Comparison of ENCODE assay signal across 18 cellular contexts in the genomic region with DNA sequence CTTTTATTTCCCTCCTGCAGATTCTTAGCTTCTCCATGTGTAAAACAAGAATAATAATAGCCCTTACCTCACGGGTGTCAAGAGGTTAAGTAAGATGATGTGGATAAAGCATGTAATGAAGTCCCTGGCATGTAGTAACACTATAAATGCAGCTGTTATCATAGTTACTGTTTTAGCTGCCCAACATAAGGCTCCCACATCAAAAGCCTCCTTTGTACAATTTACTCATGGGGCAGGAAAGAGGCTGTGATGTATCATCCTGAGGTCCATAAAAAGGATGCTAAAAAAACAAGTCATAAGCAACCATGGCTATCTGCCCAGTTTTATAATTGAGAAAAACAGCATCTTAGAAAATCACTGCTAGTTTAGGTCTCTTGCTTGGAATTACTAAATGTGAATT.
"Had no signal": no experiment of that assay in that cellular context is flagged by ENCODE, and none has a peak within 500 bp of the region (broad histone marks: within the 10 kb centered on the region; RNA-seq: fewer than 3 reads in every experiment).

No MANE protein-coding gene starts in this region.

- H3K4me3 ChIP-seq: dorsolateral prefrontal cortex, left ventricle myocardium inferior, tibial artery, uterus had no signal

- ATAC-seq: activated CD4-positive, CD25-positive, alpha-beta regulatory T cell treated with anti-CD3 and anti-CD28 coated beads, Interleukin-2, amount 50 U/mL, for 24 hours; naive thymus-derived CD8-positive, alpha-beta T cell; stimulated activated memory B cell treated with anti-CD40 and anti-IgM and Interleukin-4, amounts not matched to agents 10 μg/mL and 1 μg/mL and 100 μg/mL, for 72 hours had no signal

- H3K27ac Mint-ChIP-seq: endodermal cell; memory B cell; naive thymus-derived CD8-positive, alpha-beta T cell; stimulated activated memory B cell treated with anti-CD40 and anti-IgM and Interleukin-4, amounts not matched to agents 10 μg/mL and 1 μg/mL and 100 μg/mL, for 72 hours had no signal

- H3K9me3 ChIP-seq: left ventricle myocardium inferior, neutrophil, tibial artery, uterus had no signal

- DNase-seq: activated CD4-positive, alpha-beta T cell treated with anti-CD3 and anti-CD28 coated beads, Interleukin-2, amount 50 U/mL, for 4 hours; activated effector memory CD4-positive, alpha-beta T cell treated with Interleukin-2 at 50 U/mL for 16 hours; activated naive CD4-positive, alpha-beta T cell treated with anti-CD3 and anti-CD28 coated beads, Interleukin-2, amount 50 U/mL, for 16 hours; activated T-cell treated with anti-CD3 and anti-CD28 coated beads for 4 hours; dorsolateral prefrontal cortex; endodermal cell; erythroblast; left ventricle myocardium inferior; naive thymus-derived CD8-positive, alpha-beta T cell; stimulated activated CD4-positive, alpha-beta T cell treated with anti-CD3 and anti-CD28 coated beads, Interleukin-2, amount 100 ng/mL, for 48 hours; T1000; tibial artery; uterus had no signal

- H3K4me1 ChIP-seq: left ventricle myocardium inferior, parathyroid adenoma, tibial artery, uterus had no signal

- H3K27me3 Mint-ChIP-seq: stimulated activated memory B cell treated with anti-CD40 and anti-IgM and Interleukin-4, amounts not matched to agents 10 μg/mL and 1 μg/mL and 100 μg/mL, for 72 hours had no signal

- H3K4me1 Mint-ChIP-seq: memory B cell; naive thymus-derived CD8-positive, alpha-beta T cell; stimulated activated memory B cell treated with anti-CD40 and anti-IgM and Interleukin-4, amounts not matched to agents 10 μg/mL and 1 μg/mL and 100 μg/mL, for 72 hours had no signal

- H3K27ac ChIP-seq: dorsolateral prefrontal cortex, left ventricle myocardium inferior, neutrophil, parathyroid adenoma, tibial artery, uterus had no signal

- H3K9ac ChIP-seq: parathyroid adenoma had no signal

- H3K4me3 Mint-ChIP-seq: endodermal cell; memory B cell; naive thymus-derived CD8-positive, alpha-beta T cell; stimulated activated memory B cell treated with anti-CD40 and anti-IgM and Interleukin-4, amounts not matched to agents 10 μg/mL and 1 μg/mL and 100 μg/mL, for 72 hours had no signal

- H3K36me3 Mint-ChIP-seq: memory B cell; naive thymus-derived CD8-positive, alpha-beta T cell; stimulated activated memory B cell treated with anti-CD40 and anti-IgM and Interleukin-4, amounts not matched to agents 10 μg/mL and 1 μg/mL and 100 μg/mL, for 72 hours had no signal

- H3K36me3 ChIP-seq: left ventricle myocardium inferior, neutrophil, tibial artery, uterus had no signal
